In the genomic region with DNA sequence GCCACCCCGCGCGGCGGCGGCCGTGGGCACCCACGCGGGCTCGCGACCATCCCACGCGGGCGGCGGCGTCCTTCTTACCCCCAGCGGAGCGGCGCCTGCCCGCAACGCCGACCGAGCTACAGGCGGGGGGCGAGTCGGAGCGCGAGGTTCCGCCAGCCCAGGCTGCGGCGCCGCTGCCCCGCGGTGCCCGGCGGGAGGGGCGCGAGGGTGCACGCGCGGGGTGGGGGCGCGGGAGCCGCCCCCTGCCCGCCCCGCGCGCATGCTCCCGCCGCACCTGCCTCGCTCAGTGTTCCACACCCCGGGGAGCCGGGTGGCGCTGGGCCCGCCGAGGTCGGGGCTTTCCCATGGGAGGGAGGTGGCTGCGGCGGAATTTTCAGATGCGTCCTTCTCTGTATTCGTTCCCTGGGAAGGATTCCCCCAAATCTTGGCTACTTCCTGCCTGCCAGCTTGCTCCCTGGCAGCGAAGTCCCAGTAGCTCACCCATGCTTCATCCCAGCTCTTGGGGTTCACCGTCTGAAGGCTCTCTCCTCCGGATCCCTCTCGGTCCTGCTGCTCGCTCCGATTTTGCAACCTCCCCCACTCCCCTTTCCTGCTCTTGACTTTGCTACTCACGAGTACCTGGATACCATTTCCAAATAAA, we compare ENCODE assay signal across 8 cellular contexts. TPM values are rescaled to one million over a fixed set of nuclear protein-coding genes. Genes with fewer than 3 reads are reported as not detected.
DNase-seq lines count a peak whose midpoint lies in the region; ATAC-seq and TF ChIP-seq lines count a peak whose summit lies in the region.

A gene (minus strand): TSS at position 189 of the 640 bp plus-strand sequence. CDS start 103,286 bp downstream, outside the sequence.

- peaks cover 76% of the 10 kb centered on the region for H3K27me3 Mint-ChIP-seq in neural crest cell (ENCODE audit: low read depth)

- DNase-seq in AML-193 (lab: John Stamatoyannopoulos, UW) (peak; percentile 22 to 46), SJSA1 (ENCODE audit: low read depth in 1 of 2, low spot score in 2 of 2) (peak; percentile 56 to 61), foreskin fibroblast (peak in 1 of 2 donors; percentile 11), neural crest cell (ENCODE audit: low read depth, low spot score) (peak; percentile 6), foreskin melanocyte (no peak), UCSD-AML1 (lab: John Stamatoyannopoulos, UW; ENCODE audit: unreplicated experiment) (no peak)

- H3K27me3 ChIP-seq in SJSA1 (replicated peaks) = no peaks in the 10 kb centered on the region

- peaks cover 8% of the 10 kb centered on the region for H3K36me3 ChIP-seq in SJSA1

- H3K4me3 Mint-ChIP-seq in neural crest cell = peak within 1 kb of the TSS; percentile 90

- H3K36me3 Mint-ChIP-seq in neural crest cell (ENCODE audit: low read depth) = peaks cover 2% of the 10 kb centered on the region

- peak within 1 kb of the TSS; percentile 89 for H3K27ac ChIP-seq in SJSA1

- peak; percentile 61 for ATAC-seq in GM18511 (IDR thresholded peaks at IDR 0.05; ENCODE audit: unreplicated experiment)
- peak; percentile 63 for ATAC-seq in HG02885 (IDR thresholded peaks at IDR 0.05; ENCODE audit: poor library complexity, unreplicated experiment)

- H3K4me1 ChIP-seq in SJSA1 (replicated peaks) = peaks cover 28% of the 10 kb centered on the region

- H3K9me3 ChIP-seq in SJSA1 (replicated peaks) = no peaks in the 10 kb centered on the region

- H3K9me3 Mint-ChIP-seq in neural crest cell = no peaks in the 10 kb centered on the region

- TF ChIP-seq CTCF in foreskin fibroblast (IDR thresholded peaks at IDR 0.05; ENCODE audit: low read depth, low read length) = no peak
- TF ChIP-seq CTCF in neural crest cell (conservative IDR thresholded peaks at IDR 0.05) = no peak

- peaks cover 11% of the 10 kb centered on the region for H3K4me1 Mint-ChIP-seq in neural crest cell

- H3K4me3 ChIP-seq in SJSA1 = peak within 1 kb of the TSS; percentile 97
- peak within 1 kb of the TSS; percentile 34 to 53 for H3K4me3 ChIP-seq in foreskin fibroblast (ENCODE audit: low read depth in 1 of 2, low read length in 2 of 2)

- H3K27ac Mint-ChIP-seq in neural crest cell (ENCODE audit: unreplicated experiment) = no peak within 1 kb of the TSS

RNA-seq across cellular contexts. Expression of the gene that starts here (rescaled TPM):
- 6.8 and 10.6 TPM in 2 replicates for total RNA-seq in SJSA1 (2014; rRNA removed; shearing (Covaris generic))
- total RNA-seq in neural crest cell = 0.50 and 0.65 TPM in 2 replicates

Comparison
In these comparisons a context has a peak if more than half of its experiments do, and no peak if none do; other contexts are left out.
1. Peak in DNase-seq in neural crest cell; RNA of the gene not detected or under 1 TPM.
2. DNase-seq: peak in AML-193 (2 of 2) and SJSA1 (2 of 2); none in foreskin melanocyte (single experiment) and UCSD-AML1 (single experiment).